ENCODE assay signal across 1 cellular context in the genomic region with DNA sequence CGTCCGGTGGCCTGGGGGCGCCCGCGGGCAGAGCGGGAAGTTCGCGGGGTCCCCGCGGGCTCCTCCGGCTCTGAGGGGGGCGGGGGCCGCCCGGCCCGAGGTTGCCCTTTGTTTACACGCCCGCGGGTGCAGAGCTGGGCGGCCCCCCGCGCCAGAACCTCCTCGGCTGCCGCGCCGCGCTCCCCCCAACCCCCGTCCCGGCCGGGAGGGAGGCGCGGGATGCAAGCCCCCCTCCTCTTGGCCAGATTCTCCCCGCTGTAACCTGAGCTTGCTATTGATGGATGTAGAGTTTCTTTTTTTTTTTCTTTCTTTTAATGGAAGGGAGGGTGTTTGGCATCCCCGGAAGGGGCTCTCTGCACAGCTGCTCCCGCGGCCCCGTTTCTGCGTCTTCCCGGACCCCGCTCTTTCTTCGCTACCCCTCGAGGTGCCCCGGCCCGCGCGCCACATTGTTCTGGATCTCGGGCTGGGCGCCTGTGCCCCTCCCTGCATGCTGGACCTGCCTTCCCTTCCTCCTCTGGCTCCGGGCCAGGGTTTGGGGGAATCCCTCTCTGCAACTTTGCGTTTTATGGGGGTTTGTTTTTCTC.
A peak's percentile ranks its signal among the peaks of the same experiment; 100 is the strongest.
TF ChIP-seq lines count a peak whose summit lies in the region.

No MANE protein-coding gene starts in this region.

TF ChIP-seq in K562, 482 proteins besides CTCF, POLR2A, EP300 and RAD21:
- TF ChIP-seq NFIC (IDR thresholded peaks at IDR 0.05), result peak; percentile 94
- TF ChIP-seq KDM5B (IDR thresholded peaks at IDR 0.05; ENCODE audit: insufficient replicate concordance, low read depth, low read length), result peak; percentile 50
- TF ChIP-seq, protein P1, sequence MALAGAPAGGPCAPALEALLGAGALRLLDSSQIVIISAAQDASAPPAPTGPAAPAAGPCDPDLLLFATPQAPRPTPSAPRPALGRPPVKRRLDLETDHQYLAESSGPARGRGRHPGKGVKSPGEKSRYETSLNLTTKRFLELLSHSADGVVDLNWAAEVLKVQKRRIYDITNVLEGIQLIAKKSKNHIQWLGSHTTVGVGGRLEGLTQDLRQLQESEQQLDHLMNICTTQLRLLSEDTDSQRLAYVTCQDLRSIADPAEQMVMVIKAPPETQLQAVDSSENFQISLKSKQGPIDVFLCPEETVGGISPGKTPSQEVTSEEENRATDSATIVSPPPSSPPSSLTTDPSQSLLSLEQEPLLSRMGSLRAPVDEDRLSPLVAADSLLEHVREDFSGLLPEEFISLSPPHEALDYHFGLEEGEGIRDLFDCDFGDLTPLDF (CRISPR knock-in tag; IDR thresholded peaks at IDR 0.05), result no peak
- peak; percentile 3 for TF ChIP-seq TAF1 (IDR thresholded peaks at IDR 0.05; ENCODE audit: control insufficient read depth, extremely low read depth, insufficient read depth, low read length, severe bottlenecking)
- TF ChIP-seq NEUROD1 (IDR thresholded peaks at IDR 0.05; ENCODE audit: borderline replicate concordance, low read depth, low read length, partially characterized antibody), result peak; percentile 19
- TF ChIP-seq, protein P2, sequence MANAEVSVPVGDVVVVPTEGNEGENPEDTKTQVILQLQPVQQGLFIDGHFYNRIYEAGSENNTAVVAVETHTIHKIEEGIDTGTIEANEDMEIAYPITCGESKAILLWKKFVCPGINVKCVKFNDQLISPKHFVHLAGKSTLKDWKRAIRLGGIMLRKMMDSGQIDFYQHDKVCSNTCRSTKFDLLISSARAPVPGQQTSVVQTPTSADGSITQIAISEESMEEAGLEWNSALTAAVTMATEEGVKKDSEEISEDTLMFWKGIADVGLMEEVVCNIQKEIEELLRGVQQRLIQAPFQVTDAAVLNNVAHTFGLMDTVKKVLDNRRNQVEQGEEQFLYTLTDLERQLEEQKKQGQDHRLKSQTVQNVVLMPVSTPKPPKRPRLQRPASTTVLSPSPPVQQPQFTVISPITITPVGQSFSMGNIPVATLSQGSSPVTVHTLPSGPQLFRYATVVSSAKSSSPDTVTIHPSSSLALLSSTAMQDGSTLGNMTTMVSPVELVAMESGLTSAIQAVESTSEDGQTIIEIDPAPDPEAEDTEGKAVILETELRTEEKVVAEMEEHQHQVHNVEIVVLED (CRISPR knock-in tag; IDR thresholded peaks at IDR 0.05), result no peak
- peak; percentile 14; the same call in 1 of the 2 replicates for TF ChIP-seq ZNF384 (IDR thresholded peaks at IDR 0.05; ENCODE audit: low read depth, low read length)
- peak; percentile 80; the same call in 1 of the 2 replicates for TF ChIP-seq PHF21A (IDR thresholded peaks at IDR 0.05; ENCODE audit: borderline replicate concordance, low read depth)
- TF ChIP-seq CHD1 (IDR thresholded peaks at IDR 0.05; ENCODE audit: low read length), result peak; percentile 31
- peak; percentile 28 for TF ChIP-seq RBBP5 (IDR thresholded peaks at IDR 0.05; ENCODE audit: borderline replicate concordance, insufficient read depth, low read length, poor library complexity, severe bottlenecking)
- TF ChIP-seq, protein P3, sequence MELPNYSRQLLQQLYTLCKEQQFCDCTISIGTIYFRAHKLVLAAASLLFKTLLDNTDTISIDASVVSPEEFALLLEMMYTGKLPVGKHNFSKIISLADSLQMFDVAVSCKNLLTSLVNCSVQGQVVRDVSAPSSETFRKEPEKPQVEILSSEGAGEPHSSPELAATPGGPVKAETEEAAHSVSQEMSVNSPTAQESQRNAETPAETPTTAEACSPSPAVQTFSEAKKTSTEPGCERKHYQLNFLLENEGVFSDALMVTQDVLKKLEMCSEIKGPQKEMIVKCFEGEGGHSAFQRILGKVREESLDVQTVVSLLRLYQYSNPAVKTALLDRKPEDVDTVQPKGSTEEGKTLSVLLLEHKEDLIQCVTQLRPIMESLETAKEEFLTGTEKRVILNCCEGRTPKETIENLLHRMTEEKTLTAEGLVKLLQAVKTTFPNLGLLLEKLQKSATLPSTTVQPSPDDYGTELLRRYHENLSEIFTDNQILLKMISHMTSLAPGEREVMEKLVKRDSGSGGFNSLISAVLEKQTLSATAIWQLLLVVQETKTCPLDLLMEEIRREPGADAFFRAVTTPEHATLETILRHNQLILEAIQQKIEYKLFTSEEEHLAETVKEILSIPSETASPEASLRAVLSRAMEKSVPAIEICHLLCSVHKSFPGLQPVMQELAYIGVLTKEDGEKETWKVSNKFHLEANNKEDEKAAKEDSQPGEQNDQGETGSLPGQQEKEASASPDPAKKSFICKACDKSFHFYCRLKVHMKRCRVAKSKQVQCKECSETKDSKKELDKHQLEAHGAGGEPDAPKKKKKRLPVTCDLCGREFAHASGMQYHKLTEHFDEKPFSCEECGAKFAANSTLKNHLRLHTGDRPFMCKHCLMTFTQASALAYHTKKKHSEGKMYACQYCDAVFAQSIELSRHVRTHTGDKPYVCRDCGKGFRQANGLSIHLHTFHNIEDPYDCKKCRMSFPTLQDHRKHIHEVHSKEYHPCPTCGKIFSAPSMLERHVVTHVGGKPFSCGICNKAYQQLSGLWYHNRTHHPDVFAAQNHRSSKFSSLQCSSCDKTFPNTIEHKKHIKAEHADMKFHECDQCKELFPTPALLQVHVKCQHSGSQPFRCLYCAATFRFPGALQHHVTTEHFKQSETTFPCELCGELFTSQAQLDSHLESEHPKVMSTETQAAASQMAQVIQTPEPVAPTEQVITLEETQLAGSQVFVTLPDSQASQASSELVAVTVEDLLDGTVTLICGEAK (IDR thresholded peaks at IDR 0.05), result peak; percentile 26; the same call in 1 of the 2 replicates
- TF ChIP-seq, protein P3 (CRISPR knock-in tag; IDR thresholded peaks at IDR 0.05), result no peak
- TF ChIP-seq, protein P4, sequence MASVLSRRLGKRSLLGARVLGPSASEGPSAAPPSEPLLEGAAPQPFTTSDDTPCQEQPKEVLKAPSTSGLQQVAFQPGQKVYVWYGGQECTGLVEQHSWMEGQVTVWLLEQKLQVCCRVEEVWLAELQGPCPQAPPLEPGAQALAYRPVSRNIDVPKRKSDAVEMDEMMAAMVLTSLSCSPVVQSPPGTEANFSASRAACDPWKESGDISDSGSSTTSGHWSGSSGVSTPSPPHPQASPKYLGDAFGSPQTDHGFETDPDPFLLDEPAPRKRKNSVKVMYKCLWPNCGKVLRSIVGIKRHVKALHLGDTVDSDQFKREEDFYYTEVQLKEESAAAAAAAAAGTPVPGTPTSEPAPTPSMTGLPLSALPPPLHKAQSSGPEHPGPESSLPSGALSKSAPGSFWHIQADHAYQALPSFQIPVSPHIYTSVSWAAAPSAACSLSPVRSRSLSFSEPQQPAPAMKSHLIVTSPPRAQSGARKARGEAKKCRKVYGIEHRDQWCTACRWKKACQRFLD (CRISPR knock-in tag; IDR thresholded peaks at IDR 0.05), result no peak
- peak; percentile 22; the same call in 1 of the 2 replicates for TF ChIP-seq DPF2 (IDR thresholded peaks at IDR 0.05)
- TF ChIP-seq ERF (CRISPR knock-in tag; IDR thresholded peaks at IDR 0.05), result no peak
- TF ChIP-seq BCOR (IDR thresholded peaks at IDR 0.05), result 0 out of 2 replicates have a peak, but pooled peaks have one; percentile 8
- peak; percentile 13; the same call in 1 of the 2 replicates for TF ChIP-seq ZBTB7A (IDR thresholded peaks at IDR 0.05; ENCODE audit: borderline replicate concordance, control insufficient read depth, low read depth, low read length)
